In the genomic region with DNA sequence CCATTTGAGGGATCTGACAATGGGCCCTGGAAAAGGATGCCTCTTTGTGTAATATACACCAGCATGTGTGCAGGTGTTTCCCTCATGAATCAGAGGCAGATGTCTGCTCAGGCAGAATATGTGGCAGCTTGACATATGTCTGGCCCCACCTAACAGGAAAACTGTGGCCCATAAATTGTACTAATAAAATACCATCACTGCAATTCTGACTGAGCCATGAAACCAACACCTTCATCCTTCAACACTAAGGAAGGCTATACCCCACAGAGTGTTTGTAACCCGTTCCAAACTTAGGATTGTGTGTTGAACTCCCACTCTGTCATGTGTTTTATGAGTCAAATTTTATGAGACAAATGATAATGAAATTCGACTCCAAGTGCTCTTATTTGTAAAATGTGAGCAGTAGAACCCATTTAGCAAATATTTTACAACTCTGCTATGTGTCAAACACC, we compare ENCODE assay signal across 13 cellular contexts. TPM values are rescaled to one million over a fixed set of nuclear protein-coding genes. Genes with fewer than 3 reads are reported as not detected.
DNase-seq lines count a peak whose midpoint lies in the region; ATAC-seq and TF ChIP-seq lines count a peak whose summit lies in the region.
"Had no signal": no experiment of that assay in that cellular context is flagged by ENCODE, and none has a peak within 500 bp of the region (broad histone marks: within the 10 kb centered on the region; RNA-seq: fewer than 3 reads in every experiment).

No MANE protein-coding gene starts in this region.

- 27% methylated on average over 2 of the region's 2 CpGs for WGBS in lower leg skin, 2 donors

- no peaks in the 10 kb centered on the region for H3K9me3 Mint-ChIP-seq in stimulated activated naive CD8-positive, alpha-beta T cell treated with anti-CD3 and anti-CD28 coated beads, Interleukin-15, amount 100 ng/mL, for 72 hours
- H3K9me3 Mint-ChIP-seq: CD8-positive, alpha-beta memory T cell had no signal

- peaks cover 14% of the 10 kb centered on the region for H3K4me1 Mint-ChIP-seq in stimulated activated naive CD8-positive, alpha-beta T cell treated with anti-CD3 and anti-CD28 coated beads, Interleukin-15, amount 100 ng/mL, for 72 hours

- intact Hi-C loops in lower leg skin (cut with DNase I; ENCODE audit: low total_unique reads), result no loop called here

- ATAC-seq in omental fat pad (ENCODE audit: low FRiP score), result peak; percentile 30
- ATAC-seq in GM19395 (IDR thresholded peaks at IDR 0.05; ENCODE audit: unreplicated experiment), result no peak
- no peak for ATAC-seq in stimulated activated naive CD8-positive, alpha-beta T cell treated with anti-CD3 and anti-CD28 coated beads, Interleukin-15, amount 100 ng/mL, for 72 hours
- ATAC-seq: Panc1 had no signal

- no peak overlapping the region for H3K4me3 ChIP-seq in lower leg skin (ENCODE audit: low read depth, poor library complexity, severe bottlenecking)

- H3K27ac Mint-ChIP-seq in stimulated activated naive CD8-positive, alpha-beta T cell treated with anti-CD3 and anti-CD28 coated beads, Interleukin-15, amount 100 ng/mL, for 72 hours, result no peak overlapping the region
- H3K27ac Mint-ChIP-seq: activated naive CD8-positive, alpha-beta T cell treated with anti-CD3 and anti-CD28 coated beads, Interleukin-2, amount 10 ng/mL, durations not matched to agents 7 days and 5 days; CD8-positive, alpha-beta memory T cell had no signal

- TF ChIP-seq CTCF in omental fat pad (IDR thresholded peaks at IDR 0.05), result no peak
- no peak for TF ChIP-seq CTCF in lower leg skin (IDR thresholded peaks at IDR 0.05)

- no peak overlapping the region for H3K4me3 Mint-ChIP-seq in stimulated activated naive CD8-positive, alpha-beta T cell treated with anti-CD3 and anti-CD28 coated beads, Interleukin-15, amount 100 ng/mL, for 72 hours
- H3K4me3 Mint-ChIP-seq: activated naive CD8-positive, alpha-beta T cell treated with anti-CD3 and anti-CD28 coated beads, Interleukin-2, amount 10 ng/mL, durations not matched to agents 7 days and 5 days; CD8-positive, alpha-beta memory T cell had no signal

- peak; percentile 90 for DNase-seq in DMS53 (lab: John Stamatoyannopoulos, UW)
- DNase-seq in NCI-H2029 treated with DMSO at 0.1 percent for 48 hours (lab: John Stamatoyannopoulos, UW), result peak; percentile 78
- DNase-seq in dermis blood vessel endothelial cell, result peak; percentile 97
- DNase-seq in omental fat pad (ENCODE audit: low spot score), result no peak
- DNase-seq in ureter (ENCODE audit: low spot score), result no peak
- no peak for DNase-seq in lower leg skin (ENCODE audit: low spot score in 2 of 2)
- no peak for DNase-seq in stimulated activated naive CD8-positive, alpha-beta T cell treated with anti-CD3 and anti-CD28 coated beads, Interleukin-15, amount 100 ng/mL, for 72 hours
- DNase-seq: activated CD4-positive, alpha-beta T cell treated with anti-CD3 and anti-CD28 coated beads for 4 hours; activated naive CD8-positive, alpha-beta T cell treated with anti-CD3 and anti-CD28 coated beads, Interleukin-2, amount 10 ng/mL, durations not matched to agents 7 days and 5 days; CD8-positive, alpha-beta memory T cell; foreskin melanocyte had no signal

- no peak for TF ChIP-seq POLR2A in lower leg skin (IDR thresholded peaks at IDR 0.05)

- peaks cover 24% of the 10 kb centered on the region for H3K27me3 Mint-ChIP-seq in stimulated activated naive CD8-positive, alpha-beta T cell treated with anti-CD3 and anti-CD28 coated beads, Interleukin-15, amount 100 ng/mL, for 72 hours

RNA-seq across cellular contexts. Expression of a gene that starts 22.7 kb away (rescaled TPM):
- total RNA-seq in dermis blood vessel endothelial cell (661 and 842 TPM in 2 replicates), omental fat pad (100 to 1,000 TPM; 189 to 459 (median 376) TPM), ureter (54.7 TPM), lower leg skin (10 to 100 TPM; 11.0 to 18.7 (median 17.4) TPM)
- total RNA-seq: activated naive CD8-positive, alpha-beta T cell treated with anti-CD3 and anti-CD28 coated beads, Interleukin-2, amount 10 ng/mL, durations not matched to agents 7 days and 5 days; CD8-positive, alpha-beta memory T cell had no signal

Comparison
In these comparisons a context has a peak if more than half of its experiments do, and no peak if none do; other contexts are left out.
1. DNase-seq: peak in DMS53 (single experiment), NCI-H2029 treated with DMSO at 0.1 percent for 48 hours (single experiment) and dermis blood vessel endothelial cell (single experiment); none in omental fat pad (single experiment), ureter (single experiment), lower leg skin (0 of 2) and stimulated activated naive CD8-positive, alpha-beta T cell treated with anti-CD3 and anti-CD28 coated beads, Interleukin-15, amount 100 ng/mL, for 72 hours (0 of 2).